In the genomic region with DNA sequence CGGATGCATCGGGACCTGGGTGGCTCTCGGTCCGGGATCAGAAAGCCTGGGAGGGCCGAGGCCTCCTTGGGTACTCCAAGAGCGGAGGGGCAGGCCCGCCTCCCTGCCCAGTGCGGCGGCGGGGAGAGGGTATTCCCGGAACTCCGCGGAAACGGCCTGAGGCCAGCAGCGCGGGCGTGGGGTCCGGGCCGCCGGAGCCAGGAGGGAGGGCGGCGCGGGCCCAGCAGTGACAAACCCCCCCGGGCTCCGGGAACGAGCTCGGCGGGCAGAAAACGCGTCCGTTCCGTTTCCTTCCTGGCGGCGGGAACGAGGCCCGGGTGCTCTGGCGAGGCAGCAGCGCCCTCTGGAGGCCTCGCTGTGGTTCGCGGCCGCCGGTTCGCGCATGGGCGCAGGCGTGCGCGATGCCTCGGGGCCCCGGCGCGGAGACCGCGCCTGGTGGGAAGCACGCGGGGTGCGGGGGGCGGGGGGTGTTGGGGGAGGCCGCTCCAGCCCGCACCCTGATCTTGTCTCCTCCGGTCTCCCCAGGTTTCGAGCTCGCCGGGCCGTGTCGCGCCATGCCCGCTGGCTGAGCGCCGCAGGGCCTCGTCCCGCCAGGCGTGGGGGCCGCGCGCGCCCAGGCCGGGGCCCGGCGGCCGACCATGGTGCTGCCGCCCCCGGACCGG, we compare ENCODE assay signal across 1 cellular context.
A peak's percentile ranks its signal among the peaks of the same experiment; 100 is the strongest.
TF ChIP-seq lines count a peak whose summit lies in the region.

No MANE protein-coding gene starts in this region.

TF ChIP-seq in SK-N-SH, 30 proteins besides CTCF, POLR2A, EP300 and RAD21 (continued from another document):
- TF ChIP-seq SIN3A (IDR thresholded peaks at IDR 0.05; ENCODE audit: borderline replicate concordance, low read depth, low read length) = no peak
- peak; percentile 51; the same call in 1 of the 2 replicates for TF ChIP-seq NRF1 (IDR thresholded peaks at IDR 0.05; ENCODE audit: low read depth, low read length)
- TF ChIP-seq GABPA (IDR thresholded peaks at IDR 0.05; ENCODE audit: low read depth) = peak; percentile 65
- TF ChIP-seq RXRA (IDR thresholded peaks at IDR 0.05; ENCODE audit: borderline replicate concordance, low read depth) = no peak
- TF ChIP-seq, protein P1, sequence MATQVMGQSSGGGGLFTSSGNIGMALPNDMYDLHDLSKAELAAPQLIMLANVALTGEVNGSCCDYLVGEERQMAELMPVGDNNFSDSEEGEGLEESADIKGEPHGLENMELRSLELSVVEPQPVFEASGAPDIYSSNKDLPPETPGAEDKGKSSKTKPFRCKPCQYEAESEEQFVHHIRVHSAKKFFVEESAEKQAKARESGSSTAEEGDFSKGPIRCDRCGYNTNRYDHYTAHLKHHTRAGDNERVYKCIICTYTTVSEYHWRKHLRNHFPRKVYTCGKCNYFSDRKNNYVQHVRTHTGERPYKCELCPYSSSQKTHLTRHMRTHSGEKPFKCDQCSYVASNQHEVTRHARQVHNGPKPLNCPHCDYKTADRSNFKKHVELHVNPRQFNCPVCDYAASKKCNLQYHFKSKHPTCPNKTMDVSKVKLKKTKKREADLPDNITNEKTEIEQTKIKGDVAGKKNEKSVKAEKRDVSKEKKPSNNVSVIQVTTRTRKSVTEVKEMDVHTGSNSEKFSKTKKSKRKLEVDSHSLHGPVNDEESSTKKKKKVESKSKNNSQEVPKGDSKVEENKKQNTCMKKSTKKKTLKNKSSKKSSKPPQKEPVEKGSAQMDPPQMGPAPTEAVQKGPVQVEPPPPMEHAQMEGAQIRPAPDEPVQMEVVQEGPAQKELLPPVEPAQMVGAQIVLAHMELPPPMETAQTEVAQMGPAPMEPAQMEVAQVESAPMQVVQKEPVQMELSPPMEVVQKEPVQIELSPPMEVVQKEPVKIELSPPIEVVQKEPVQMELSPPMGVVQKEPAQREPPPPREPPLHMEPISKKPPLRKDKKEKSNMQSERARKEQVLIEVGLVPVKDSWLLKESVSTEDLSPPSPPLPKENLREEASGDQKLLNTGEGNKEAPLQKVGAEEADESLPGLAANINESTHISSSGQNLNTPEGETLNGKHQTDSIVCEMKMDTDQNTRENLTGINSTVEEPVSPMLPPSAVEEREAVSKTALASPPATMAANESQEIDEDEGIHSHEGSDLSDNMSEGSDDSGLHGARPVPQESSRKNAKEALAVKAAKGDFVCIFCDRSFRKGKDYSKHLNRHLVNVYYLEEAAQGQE (IDR thresholded peaks at IDR 0.05; ENCODE audit: low read depth, low read length) = no peak
